ENCODE assay signal across 8 cellular contexts in the genomic region with DNA sequence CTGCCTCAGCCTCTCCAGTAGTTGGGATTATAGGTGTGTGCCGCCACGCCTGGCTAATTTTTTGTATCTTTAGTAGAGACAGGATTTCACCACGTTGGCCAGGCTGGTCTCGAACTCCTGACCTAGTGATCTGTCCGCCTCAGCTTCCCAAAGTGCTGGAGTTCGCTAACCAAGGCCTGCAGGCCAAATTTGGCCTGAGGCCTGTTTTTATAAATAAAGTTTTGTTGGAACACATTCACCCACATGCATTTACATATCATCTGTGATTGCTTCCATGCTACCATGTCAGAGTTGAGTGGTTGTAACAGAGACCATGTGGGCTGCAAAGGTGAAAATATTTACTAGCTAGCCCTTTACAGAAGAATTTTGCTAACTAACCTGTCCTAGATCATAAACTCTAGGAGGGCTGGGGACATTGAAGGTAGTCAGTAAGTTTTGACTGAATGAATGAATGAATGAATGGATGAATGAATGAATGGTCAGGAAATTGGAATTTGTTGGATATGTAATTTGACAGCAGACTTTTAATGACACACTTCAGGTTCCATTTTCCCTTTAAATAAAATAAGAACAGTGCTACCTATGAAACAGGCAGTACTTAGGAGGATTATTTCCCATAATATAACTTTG.
"Had no signal": no experiment of that assay in that cellular context is flagged by ENCODE, and none has a peak within 500 bp of the region (broad histone marks: within the 10 kb centered on the region; RNA-seq: fewer than 3 reads in every experiment).

No MANE protein-coding gene starts in this region.

- FAIRE-seq: HepG2 had no signal

- H3K9ac ChIP-seq: GM23248 had no signal

- H2AFZ ChIP-seq: GM23248 had no signal

- H3K36me3 ChIP-seq: HAP-1 had no signal

- H3K9me3 ChIP-seq: HAP-1 had no signal

- DNase-seq: GM23248, GOT3, H7, KG1 had no signal

- H3K4me3 ChIP-seq: GM23248, HAP-1 had no signal

- ATAC-seq: HCT116, HepG2 had no signal

- H3K27ac ChIP-seq: GM23248, HL-60 had no signal

- H3K4me1 ChIP-seq: HAP-1 had no signal
